Comparison of ENCODE assay signal across 1 cellular context in genomic region chr5:16936150-16937022, GRCh38.
TF ChIP-seq lines count a peak whose summit lies in the region.

Gene MYO10 (minus strand): TSS chr5:16936288. CDS start chr5:16935808, 480 bp downstream.

TF ChIP-seq in HEK293, 187 proteins besides CTCF, POLR2A, EP300 and RAD21 (continued from another document and continues in another):
- TF ChIP-seq PRDM6 (tag by site-specific recombination; IDR thresholded peaks at IDR 0.05) (no peak), MZF1 (tag by site-specific recombination; IDR thresholded peaks at IDR 0.05; ENCODE audit: borderline replicate concordance) (no peak), ZNF701 (tag by site-specific recombination; IDR thresholded peaks at IDR 0.05) (no peak), ZNF302 (tag by site-specific recombination; IDR thresholded peaks at IDR 0.05; ENCODE audit: low read depth) (no peak), TCF7L2 (IDR thresholded peaks at IDR 0.05; ENCODE audit: borderline replicate concordance, low read depth, low read length) (peak; percentile 75; the same call in 1 of the 2 replicates), ZNF223 (tag by site-specific recombination; IDR thresholded peaks at IDR 0.05) (no peak), ZNF114 (tag by site-specific recombination; IDR thresholded peaks at IDR 0.05) (no peak), ZFP69B (tag by site-specific recombination; IDR thresholded peaks at IDR 0.05) (no peak), ZNF791 (tag by site-specific recombination; IDR thresholded peaks at IDR 0.05) (no peak), ZNF112 (tag by site-specific recombination; IDR thresholded peaks at IDR 0.05) (no peak), ZNF169 (tag by site-specific recombination; IDR thresholded peaks at IDR 0.05) (no peak), ZSCAN23 (tag by site-specific recombination; IDR thresholded peaks at IDR 0.05) (no peak), GLIS2 (tag by site-specific recombination; IDR thresholded peaks at IDR 0.05) (no peak), REPIN1 (tag by site-specific recombination; IDR thresholded peaks at IDR 0.05; ENCODE audit: low read depth) (no peak; the same call in 1 of the 2 replicates), ZSCAN5A (tag by site-specific recombination; IDR thresholded peaks at IDR 0.05) (no peak), INSM2 (tag by site-specific recombination; IDR thresholded peaks at IDR 0.05) (no peak), ZNF660 (tag by site-specific recombination; IDR thresholded peaks at IDR 0.05) (0 out of 2 replicates have a peak, but pooled peaks have one; percentile 19), MEIS1 (CRISPR knock-in tag; IDR thresholded peaks at IDR 0.05; ENCODE audit: borderline replicate concordance) (no peak), ZNF19 (tag by site-specific recombination; IDR thresholded peaks at IDR 0.05; ENCODE audit: low read depth) (no peak), ZNF132 (tag by site-specific recombination; IDR thresholded peaks at IDR 0.05; ENCODE audit: borderline replicate concordance) (no peak), ZNF324 (tag by site-specific recombination; IDR thresholded peaks at IDR 0.05) (peak; percentile 70), ZNF473 (tag by site-specific recombination; IDR thresholded peaks at IDR 0.05) (no peak), ZNF776 (tag by site-specific recombination; IDR thresholded peaks at IDR 0.05; ENCODE audit: borderline replicate concordance) (no peak), WT1 (tag by site-specific recombination; IDR thresholded peaks at IDR 0.05) (0 out of 2 replicates have a peak, but pooled peaks have one; percentile 19), MYNN (tag by site-specific recombination; IDR thresholded peaks at IDR 0.05; ENCODE audit: borderline replicate concordance) (no peak), ZNF555 (tag by site-specific recombination; conservative IDR thresholded peaks at IDR 0.05) (no peak), ZNF404 (tag by site-specific recombination; IDR thresholded peaks at IDR 0.05) (no peak), ZSCAN16 (tag by site-specific recombination; IDR thresholded peaks at IDR 0.05) (no peak), ZIC2 (tag by site-specific recombination; IDR thresholded peaks at IDR 0.05) (no peak), SP2 (tag by site-specific recombination; IDR thresholded peaks at IDR 0.05) (peak; percentile 47), ZNF426 (tag by site-specific recombination; IDR thresholded peaks at IDR 0.05) (no peak), ZNF488 (tag by site-specific recombination; IDR thresholded peaks at IDR 0.05) (no peak), ZNF629 (tag by site-specific recombination; IDR thresholded peaks at IDR 0.05) (peak; percentile 37; the same call in 1 of the 2 replicates), HOXA7 (CRISPR knock-in tag; IDR thresholded peaks at IDR 0.05; ENCODE audit: borderline replicate concordance) (no peak), ZBTB6 (tag by site-specific recombination; IDR thresholded peaks at IDR 0.05) (no peak), ZBTB20 (tag by site-specific recombination; IDR thresholded peaks at IDR 0.05) (peak; percentile 96), ZNF155 (tag by site-specific recombination; IDR thresholded peaks at IDR 0.05) (no peak)
- TF ChIP-seq, protein P1, sequence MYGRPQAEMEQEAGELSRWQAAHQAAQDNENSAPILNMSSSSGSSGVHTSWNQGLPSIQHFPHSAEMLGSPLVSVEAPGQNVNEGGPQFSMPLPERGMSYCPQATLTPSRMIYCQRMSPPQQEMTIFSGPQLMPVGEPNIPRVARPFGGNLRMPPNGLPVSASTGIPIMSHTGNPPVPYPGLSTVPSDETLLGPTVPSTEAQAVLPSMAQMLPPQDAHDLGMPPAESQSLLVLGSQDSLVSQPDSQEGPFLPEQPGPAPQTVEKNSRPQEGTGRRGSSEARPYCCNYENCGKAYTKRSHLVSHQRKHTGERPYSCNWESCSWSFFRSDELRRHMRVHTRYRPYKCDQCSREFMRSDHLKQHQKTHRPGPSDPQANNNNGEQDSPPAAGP (tag by site-specific recombination; IDR thresholded peaks at IDR 0.05) = peak; percentile 14
- TF ChIP-seq, protein P2, sequence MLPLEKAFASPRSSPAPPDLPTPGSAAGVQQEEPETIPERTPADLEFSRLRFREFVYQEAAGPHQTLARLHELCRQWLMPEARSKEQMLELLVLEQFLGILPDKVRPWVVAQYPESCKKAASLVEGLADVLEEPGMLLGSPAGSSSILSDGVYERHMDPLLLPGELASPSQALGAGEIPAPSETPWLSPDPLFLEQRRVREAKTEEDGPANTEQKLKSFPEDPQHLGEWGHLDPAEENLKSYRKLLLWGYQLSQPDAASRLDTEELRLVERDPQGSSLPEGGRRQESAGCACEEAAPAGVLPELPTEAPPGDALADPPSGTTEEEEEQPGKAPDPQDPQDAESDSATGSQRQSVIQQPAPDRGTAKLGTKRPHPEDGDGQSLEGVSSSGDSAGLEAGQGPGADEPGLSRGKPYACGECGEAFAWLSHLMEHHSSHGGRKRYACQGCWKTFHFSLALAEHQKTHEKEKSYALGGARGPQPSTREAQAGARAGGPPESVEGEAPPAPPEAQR (tag by site-specific recombination; IDR thresholded peaks at IDR 0.05) = no peak
- TF ChIP-seq, protein P3, sequence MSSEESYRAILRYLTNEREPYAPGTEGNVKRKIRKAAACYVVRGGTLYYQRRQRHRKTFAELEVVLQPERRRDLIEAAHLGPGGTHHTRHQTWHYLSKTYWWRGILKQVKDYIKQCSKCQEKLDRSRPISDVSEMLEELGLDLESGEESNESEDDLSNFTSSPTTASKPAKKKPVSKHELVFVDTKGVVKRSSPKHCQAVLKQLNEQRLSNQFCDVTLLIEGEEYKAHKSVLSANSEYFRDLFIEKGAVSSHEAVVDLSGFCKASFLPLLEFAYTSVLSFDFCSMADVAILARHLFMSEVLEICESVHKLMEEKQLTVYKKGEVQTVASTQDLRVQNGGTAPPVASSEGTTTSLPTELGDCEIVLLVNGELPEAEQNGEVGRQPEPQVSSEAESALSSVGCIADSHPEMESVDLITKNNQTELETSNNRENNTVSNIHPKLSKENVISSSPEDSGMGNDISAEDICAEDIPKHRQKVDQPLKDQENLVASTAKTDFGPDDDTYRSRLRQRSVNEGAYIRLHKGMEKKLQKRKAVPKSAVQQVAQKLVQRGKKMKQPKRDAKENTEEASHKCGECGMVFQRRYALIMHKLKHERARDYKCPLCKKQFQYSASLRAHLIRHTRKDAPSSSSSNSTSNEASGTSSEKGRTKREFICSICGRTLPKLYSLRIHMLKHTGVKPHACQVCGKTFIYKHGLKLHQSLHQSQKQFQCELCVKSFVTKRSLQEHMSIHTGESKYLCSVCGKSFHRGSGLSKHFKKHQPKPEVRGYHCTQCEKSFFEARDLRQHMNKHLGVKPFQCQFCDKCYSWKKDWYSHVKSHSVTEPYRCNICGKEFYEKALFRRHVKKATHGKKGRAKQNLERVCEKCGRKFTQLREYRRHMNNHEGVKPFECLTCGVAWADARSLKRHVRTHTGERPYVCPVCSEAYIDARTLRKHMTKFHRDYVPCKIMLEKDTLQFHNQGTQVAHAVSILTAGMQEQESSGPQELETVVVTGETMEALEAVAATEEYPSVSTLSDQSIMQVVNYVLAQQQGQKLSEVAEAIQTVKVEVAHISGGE (tag by site-specific recombination; conservative IDR thresholded peaks at IDR 0.05; ENCODE audit: low read depth) = peak; percentile 18; the same call in 1 of the 2 replicates
- TF ChIP-seq, protein P4, sequence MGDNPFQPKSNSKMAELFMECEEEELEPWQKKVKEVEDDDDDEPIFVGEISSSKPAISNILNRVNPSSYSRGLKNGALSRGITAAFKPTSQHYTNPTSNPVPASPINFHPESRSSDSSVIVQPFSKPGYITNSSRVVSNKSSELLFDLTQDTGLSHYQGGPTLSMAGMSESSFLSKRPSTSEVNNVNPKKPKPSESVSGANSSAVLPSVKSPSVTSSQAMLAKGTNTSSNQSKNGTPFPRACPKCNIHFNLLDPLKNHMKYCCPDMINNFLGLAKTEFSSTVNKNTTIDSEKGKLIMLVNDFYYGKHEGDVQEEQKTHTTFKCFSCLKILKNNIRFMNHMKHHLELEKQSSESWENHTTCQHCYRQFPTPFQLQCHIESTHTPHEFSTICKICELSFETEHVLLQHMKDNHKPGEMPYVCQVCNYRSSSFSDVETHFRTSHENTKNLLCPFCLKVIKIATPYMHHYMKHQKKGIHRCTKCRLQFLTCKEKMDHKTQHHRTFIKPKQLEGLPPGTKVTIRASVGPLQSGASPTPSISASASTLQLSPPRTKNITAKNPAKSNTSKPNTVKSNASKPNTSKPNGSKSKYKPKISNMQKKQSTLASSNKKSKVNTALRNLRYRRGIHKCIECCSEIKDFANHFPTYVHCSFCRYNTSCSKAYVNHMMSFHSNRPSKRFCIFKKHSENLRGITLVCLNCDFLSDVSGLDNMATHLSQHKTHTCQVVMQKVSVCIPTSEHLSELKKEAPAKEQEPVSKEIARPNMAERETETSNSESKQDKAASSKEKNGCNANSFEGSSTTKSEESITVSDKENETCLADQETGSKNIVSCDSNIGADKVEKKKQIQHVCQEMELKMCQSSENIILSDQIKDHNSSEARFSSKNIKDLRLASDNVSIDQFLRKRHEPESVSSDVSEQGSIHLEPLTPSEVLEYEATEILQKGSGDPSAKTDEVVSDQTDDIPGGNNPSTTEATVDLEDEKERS (tag by site-specific recombination; IDR thresholded peaks at IDR 0.05) = no peak
- TF ChIP-seq, protein P5, sequence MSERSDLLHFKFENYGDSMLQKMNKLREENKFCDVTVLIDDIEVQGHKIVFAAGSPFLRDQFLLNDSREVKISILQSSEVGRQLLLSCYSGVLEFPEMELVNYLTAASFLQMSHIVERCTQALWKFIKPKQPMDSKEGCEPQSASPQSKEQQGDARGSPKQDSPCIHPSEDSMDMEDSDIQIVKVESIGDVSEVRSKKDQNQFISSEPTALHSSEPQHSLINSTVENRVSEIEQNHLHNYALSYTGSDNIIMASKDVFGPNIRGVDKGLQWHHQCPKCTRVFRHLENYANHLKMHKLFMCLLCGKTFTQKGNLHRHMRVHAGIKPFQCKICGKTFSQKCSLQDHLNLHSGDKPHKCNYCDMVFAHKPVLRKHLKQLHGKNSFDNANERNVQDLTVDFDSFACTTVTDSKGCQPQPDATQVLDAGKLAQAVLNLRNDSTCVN (tag by site-specific recombination; optimal IDR thresholded peaks at IDR 0.05) = no peak
- TF ChIP-seq, protein P6, sequence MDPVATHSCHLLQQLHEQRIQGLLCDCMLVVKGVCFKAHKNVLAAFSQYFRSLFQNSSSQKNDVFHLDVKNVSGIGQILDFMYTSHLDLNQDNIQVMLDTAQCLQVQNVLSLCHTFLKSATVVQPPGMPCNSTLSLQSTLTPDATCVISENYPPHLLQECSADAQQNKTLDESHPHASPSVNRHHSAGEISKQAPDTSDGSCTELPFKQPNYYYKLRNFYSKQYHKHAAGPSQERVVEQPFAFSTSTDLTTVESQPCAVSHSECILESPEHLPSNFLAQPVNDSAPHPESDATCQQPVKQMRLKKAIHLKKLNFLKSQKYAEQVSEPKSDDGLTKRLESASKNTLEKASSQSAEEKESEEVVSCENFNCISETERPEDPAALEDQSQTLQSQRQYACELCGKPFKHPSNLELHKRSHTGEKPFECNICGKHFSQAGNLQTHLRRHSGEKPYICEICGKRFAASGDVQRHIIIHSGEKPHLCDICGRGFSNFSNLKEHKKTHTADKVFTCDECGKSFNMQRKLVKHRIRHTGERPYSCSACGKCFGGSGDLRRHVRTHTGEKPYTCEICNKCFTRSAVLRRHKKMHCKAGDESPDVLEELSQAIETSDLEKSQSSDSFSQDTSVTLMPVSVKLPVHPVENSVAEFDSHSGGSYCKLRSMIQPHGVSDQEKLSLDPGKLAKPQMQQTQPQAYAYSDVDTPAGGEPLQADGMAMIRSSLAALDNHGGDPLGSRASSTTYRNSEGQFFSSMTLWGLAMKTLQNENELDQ (tag by site-specific recombination; IDR thresholded peaks at IDR 0.05; ENCODE audit: low read depth) = no peak
